1 cellular context compared by ENCODE assay signal in genomic region chr1:6601865-6602668, GRCh38.
TF ChIP-seq lines count a peak whose summit lies in the region.

No MANE protein-coding gene starts in this region.

TF ChIP-seq in K562, 482 proteins besides CTCF, POLR2A, EP300 and RAD21 (continued from another document and continues in another):
- TF ChIP-seq, protein P1, sequence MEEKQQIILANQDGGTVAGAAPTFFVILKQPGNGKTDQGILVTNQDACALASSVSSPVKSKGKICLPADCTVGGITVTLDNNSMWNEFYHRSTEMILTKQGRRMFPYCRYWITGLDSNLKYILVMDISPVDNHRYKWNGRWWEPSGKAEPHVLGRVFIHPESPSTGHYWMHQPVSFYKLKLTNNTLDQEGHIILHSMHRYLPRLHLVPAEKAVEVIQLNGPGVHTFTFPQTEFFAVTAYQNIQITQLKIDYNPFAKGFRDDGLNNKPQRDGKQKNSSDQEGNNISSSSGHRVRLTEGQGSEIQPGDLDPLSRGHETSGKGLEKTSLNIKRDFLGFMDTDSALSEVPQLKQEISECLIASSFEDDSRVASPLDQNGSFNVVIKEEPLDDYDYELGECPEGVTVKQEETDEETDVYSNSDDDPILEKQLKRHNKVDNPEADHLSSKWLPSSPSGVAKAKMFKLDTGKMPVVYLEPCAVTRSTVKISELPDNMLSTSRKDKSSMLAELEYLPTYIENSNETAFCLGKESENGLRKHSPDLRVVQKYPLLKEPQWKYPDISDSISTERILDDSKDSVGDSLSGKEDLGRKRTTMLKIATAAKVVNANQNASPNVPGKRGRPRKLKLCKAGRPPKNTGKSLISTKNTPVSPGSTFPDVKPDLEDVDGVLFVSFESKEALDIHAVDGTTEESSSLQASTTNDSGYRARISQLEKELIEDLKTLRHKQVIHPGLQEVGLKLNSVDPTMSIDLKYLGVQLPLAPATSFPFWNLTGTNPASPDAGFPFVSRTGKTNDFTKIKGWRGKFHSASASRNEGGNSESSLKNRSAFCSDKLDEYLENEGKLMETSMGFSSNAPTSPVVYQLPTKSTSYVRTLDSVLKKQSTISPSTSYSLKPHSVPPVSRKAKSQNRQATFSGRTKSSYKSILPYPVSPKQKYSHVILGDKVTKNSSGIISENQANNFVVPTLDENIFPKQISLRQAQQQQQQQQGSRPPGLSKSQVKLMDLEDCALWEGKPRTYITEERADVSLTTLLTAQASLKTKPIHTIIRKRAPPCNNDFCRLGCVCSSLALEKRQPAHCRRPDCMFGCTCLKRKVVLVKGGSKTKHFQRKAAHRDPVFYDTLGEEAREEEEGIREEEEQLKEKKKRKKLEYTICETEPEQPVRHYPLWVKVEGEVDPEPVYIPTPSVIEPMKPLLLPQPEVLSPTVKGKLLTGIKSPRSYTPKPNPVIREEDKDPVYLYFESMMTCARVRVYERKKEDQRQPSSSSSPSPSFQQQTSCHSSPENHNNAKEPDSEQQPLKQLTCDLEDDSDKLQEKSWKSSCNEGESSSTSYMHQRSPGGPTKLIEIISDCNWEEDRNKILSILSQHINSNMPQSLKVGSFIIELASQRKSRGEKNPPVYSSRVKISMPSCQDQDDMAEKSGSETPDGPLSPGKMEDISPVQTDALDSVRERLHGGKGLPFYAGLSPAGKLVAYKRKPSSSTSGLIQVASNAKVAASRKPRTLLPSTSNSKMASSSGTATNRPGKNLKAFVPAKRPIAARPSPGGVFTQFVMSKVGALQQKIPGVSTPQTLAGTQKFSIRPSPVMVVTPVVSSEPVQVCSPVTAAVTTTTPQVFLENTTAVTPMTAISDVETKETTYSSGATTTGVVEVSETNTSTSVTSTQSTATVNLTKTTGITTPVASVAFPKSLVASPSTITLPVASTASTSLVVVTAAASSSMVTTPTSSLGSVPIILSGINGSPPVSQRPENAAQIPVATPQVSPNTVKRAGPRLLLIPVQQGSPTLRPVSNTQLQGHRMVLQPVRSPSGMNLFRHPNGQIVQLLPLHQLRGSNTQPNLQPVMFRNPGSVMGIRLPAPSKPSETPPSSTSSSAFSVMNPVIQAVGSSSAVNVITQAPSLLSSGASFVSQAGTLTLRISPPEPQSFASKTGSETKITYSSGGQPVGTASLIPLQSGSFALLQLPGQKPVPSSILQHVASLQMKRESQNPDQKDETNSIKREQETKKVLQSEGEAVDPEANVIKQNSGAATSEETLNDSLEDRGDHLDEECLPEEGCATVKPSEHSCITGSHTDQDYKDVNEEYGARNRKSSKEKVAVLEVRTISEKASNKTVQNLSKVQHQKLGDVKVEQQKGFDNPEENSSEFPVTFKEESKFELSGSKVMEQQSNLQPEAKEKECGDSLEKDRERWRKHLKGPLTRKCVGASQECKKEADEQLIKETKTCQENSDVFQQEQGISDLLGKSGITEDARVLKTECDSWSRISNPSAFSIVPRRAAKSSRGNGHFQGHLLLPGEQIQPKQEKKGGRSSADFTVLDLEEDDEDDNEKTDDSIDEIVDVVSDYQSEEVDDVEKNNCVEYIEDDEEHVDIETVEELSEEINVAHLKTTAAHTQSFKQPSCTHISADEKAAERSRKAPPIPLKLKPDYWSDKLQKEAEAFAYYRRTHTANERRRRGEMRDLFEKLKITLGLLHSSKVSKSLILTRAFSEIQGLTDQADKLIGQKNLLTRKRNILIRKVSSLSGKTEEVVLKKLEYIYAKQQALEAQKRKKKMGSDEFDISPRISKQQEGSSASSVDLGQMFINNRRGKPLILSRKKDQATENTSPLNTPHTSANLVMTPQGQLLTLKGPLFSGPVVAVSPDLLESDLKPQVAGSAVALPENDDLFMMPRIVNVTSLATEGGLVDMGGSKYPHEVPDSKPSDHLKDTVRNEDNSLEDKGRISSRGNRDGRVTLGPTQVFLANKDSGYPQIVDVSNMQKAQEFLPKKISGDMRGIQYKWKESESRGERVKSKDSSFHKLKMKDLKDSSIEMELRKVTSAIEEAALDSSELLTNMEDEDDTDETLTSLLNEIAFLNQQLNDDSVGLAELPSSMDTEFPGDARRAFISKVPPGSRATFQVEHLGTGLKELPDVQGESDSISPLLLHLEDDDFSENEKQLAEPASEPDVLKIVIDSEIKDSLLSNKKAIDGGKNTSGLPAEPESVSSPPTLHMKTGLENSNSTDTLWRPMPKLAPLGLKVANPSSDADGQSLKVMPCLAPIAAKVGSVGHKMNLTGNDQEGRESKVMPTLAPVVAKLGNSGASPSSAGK (IDR thresholded peaks at IDR 0.05): peak; percentile 86
- TF ChIP-seq, protein P2, sequence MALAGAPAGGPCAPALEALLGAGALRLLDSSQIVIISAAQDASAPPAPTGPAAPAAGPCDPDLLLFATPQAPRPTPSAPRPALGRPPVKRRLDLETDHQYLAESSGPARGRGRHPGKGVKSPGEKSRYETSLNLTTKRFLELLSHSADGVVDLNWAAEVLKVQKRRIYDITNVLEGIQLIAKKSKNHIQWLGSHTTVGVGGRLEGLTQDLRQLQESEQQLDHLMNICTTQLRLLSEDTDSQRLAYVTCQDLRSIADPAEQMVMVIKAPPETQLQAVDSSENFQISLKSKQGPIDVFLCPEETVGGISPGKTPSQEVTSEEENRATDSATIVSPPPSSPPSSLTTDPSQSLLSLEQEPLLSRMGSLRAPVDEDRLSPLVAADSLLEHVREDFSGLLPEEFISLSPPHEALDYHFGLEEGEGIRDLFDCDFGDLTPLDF (CRISPR knock-in tag; IDR thresholded peaks at IDR 0.05): peak; percentile 85; the same call in 1 of the 2 replicates
- TF ChIP-seq ZNF24 (IDR thresholded peaks at IDR 0.05) (0 out of 2 replicates have a peak, but pooled peaks have one; percentile 42), RBM14 (IDR thresholded peaks at IDR 0.05; ENCODE audit: borderline replicate concordance, insufficient read depth, low read depth, low read length) (0 out of 2 replicates have a peak, but pooled peaks have one; percentile 57), SIN3B (IDR thresholded peaks at IDR 0.05; ENCODE audit: low read depth) (peak; percentile 53; the same call in 1 of the 2 replicates), ETV6 (IDR thresholded peaks at IDR 0.05; ENCODE audit: borderline replicate concordance in 1 of 2, low read depth in 2 of 2, low read length in 1 of 2) (no peak), ETV6 (CRISPR knock-in tag; IDR thresholded peaks at IDR 0.05; ENCODE audit: borderline replicate concordance) (0 out of 2 replicates have a peak, but pooled peaks have one; percentile 74), PRPF4 (IDR thresholded peaks at IDR 0.05; ENCODE audit: insufficient read depth, low read depth, low read length, poor library complexity, severe bottlenecking) (no peak), CREB1 (IDR thresholded peaks at IDR 0.05) (peak; percentile 5; the same call in 1 of the 2 replicates), CREB1 (CRISPR knock-in tag; IDR thresholded peaks at IDR 0.05) (no peak; the same call in 1 of the 2 replicates), PHF8 (IDR thresholded peaks at IDR 0.05; ENCODE audit: borderline replicate concordance, low read length) (peak; percentile 41; the same call in 1 of the 2 replicates), POLR2G (IDR thresholded peaks at IDR 0.05; ENCODE audit: low read depth, low read length) (peak; percentile 59), SIX5 (IDR thresholded peaks at IDR 0.05; ENCODE audit: borderline replicate concordance in 1 of 2, insufficient read depth in 1 of 2, low read depth in 1 of 2, low read length in 2 of 2) (no peak), ZNF212 (CRISPR knock-in tag; IDR thresholded peaks at IDR 0.05) (no peak), BCLAF1 (IDR thresholded peaks at IDR 0.05; ENCODE audit: borderline replicate concordance in 1 of 2, control insufficient read depth in 1 of 2, low read depth in 2 of 2, low read length in 1 of 2) (0 out of 4 replicates have a peak, but pooled peaks of 1 of the 2 experiments have one; percentile 43), ZBTB7A (IDR thresholded peaks at IDR 0.05; ENCODE audit: borderline replicate concordance, control insufficient read depth, low read depth, low read length) (0 out of 2 replicates have a peak, but pooled peaks have one; percentile 12), CAMTA2 (CRISPR knock-in tag; conservative IDR thresholded peaks at IDR 0.05) (peak; percentile 23; the same call in 1 of the 2 replicates), RB1 (IDR thresholded peaks at IDR 0.05; ENCODE audit: low read depth) (peak; percentile 71; the same call in 1 of the 2 replicates), RBM25 (IDR thresholded peaks at IDR 0.05; ENCODE audit: low read depth, low read length, severe bottlenecking) (no peak), ETS2 (tag; IDR thresholded peaks at IDR 0.05; ENCODE audit: borderline replicate concordance, poor library complexity, severe bottlenecking) (peak; percentile 10), RBM34 (IDR thresholded peaks at IDR 0.05; ENCODE audit: borderline replicate concordance, insufficient read depth, low read length) (peak; percentile 67; the same call in 1 of the 2 replicates), SAP30 (IDR thresholded peaks at IDR 0.05; ENCODE audit: borderline replicate concordance, insufficient read depth, low read depth, low read length, poor library complexity, severe bottlenecking) (peak; percentile 96), FOXA3 (CRISPR knock-in tag; conservative IDR thresholded peaks at IDR 0.05 in 1 of 2, IDR thresholded peaks at IDR 0.05 in 1 of 2) (peak in 1 of 2 experiments; percentile 27; a peak in 1 of 4 replicates), CHD2 (IDR thresholded peaks at IDR 0.05; ENCODE audit: low read depth, low read length) (peak; percentile 81), REST (CRISPR knock-in tag; IDR thresholded peaks at IDR 0.05; ENCODE audit: low read depth) (0 out of 2 replicates have a peak, but pooled peaks have one; percentile 40), ZNF347 (CRISPR knock-in tag; IDR thresholded peaks at IDR 0.05; ENCODE audit: low read depth) (no peak), RFX7 (CRISPR knock-in tag; IDR thresholded peaks at IDR 0.05) (no peak), NR1H2 (CRISPR knock-in tag; IDR thresholded peaks at IDR 0.05) (0 out of 2 replicates have a peak, but pooled peaks have one; percentile 33), ETS1 (conservative IDR thresholded peaks at IDR 0.05; ENCODE audit: control insufficient read depth, low read depth, low read length) (peak; percentile 50)
- TF ChIP-seq, protein P3, sequence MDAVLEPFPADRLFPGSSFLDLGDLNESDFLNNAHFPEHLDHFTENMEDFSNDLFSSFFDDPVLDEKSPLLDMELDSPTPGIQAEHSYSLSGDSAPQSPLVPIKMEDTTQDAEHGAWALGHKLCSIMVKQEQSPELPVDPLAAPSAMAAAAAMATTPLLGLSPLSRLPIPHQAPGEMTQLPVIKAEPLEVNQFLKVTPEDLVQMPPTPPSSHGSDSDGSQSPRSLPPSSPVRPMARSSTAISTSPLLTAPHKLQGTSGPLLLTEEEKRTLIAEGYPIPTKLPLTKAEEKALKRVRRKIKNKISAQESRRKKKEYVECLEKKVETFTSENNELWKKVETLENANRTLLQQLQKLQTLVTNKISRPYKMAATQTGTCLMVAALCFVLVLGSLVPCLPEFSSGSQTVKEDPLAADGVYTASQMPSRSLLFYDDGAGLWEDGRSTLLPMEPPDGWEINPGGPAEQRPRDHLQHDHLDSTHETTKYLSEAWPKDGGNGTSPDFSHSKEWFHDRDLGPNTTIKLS (IDR thresholded peaks at IDR 0.05; ENCODE audit: borderline replicate concordance, low read depth): peak; percentile 61; the same call in 1 of the 2 replicates
- TF ChIP-seq, protein P4, sequence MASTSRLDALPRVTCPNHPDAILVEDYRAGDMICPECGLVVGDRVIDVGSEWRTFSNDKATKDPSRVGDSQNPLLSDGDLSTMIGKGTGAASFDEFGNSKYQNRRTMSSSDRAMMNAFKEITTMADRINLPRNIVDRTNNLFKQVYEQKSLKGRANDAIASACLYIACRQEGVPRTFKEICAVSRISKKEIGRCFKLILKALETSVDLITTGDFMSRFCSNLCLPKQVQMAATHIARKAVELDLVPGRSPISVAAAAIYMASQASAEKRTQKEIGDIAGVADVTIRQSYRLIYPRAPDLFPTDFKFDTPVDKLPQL (IDR thresholded peaks at IDR 0.05; ENCODE audit: extremely low read depth, insufficient read length): no peak
